Comparison of ENCODE assay signal across 13 cellular contexts in genomic region chr2:189933911-189934399, GRCh38.
DNase-seq lines count a peak whose midpoint lies in the region; ATAC-seq and TF ChIP-seq lines count a peak whose summit lies in the region.
"Had no signal": no experiment of that assay in that cellular context is flagged by ENCODE, and none has a peak within 500 bp of the region (broad histone marks: within the 10 kb centered on the region; RNA-seq: fewer than 3 reads in every experiment).

No MANE protein-coding gene starts in this region.

- no peaks in the 10 kb centered on the region; the same call in 1 of the 2 replicates for H3K9me2 ChIP-seq in GM23248 (ENCODE audit: insufficient read depth)

- in situ Hi-C loops in GM23248 (cut with MboI), result no loop called here

- H3K27ac ChIP-seq in GM23248 (peak overlapping the region; percentile 61), SJSA1 (peak overlapping the region; percentile 94), stomach (no peak overlapping the region), right cardiac atrium (ENCODE audit: low read length) (no peak overlapping the region)

- no peak for TF ChIP-seq POLR2A in stomach (IDR thresholded peaks at IDR 0.05)

- no peaks in the 10 kb centered on the region for H3K79me2 ChIP-seq in GM23248 (ENCODE audit: insufficient read depth)

- H3K4me3 ChIP-seq in GM23248 (0 out of 2 replicates have a peak overlapping the region, but pooled peaks have one; percentile 0), SJSA1 (no peak overlapping the region), fibroblast of mammary gland (ENCODE audit: control insufficient read depth, low read depth, low read length) (no peak overlapping the region), skeletal muscle satellite cell (ENCODE audit: low read length) (no peak overlapping the region), stomach (no peak overlapping the region), right cardiac atrium (ENCODE audit: low read length) (no peak overlapping the region)

- no peak overlapping the region for H2AFZ ChIP-seq in GM23248

- ATAC-seq in GM21526 (IDR thresholded peaks at IDR 0.05; ENCODE audit: low FRiP score, unreplicated experiment) (no peak), right cardiac atrium (no peak), HG02870 (IDR thresholded peaks at IDR 0.05; ENCODE audit: unreplicated experiment) (no peak)

- no peak for TF ChIP-seq CTCF in fibroblast of mammary gland (conservative IDR thresholded peaks at IDR 0.05; ENCODE audit: control insufficient read depth, insufficient read depth, low read depth, low read length)
- TF ChIP-seq CTCF in stomach (IDR thresholded peaks at IDR 0.05), result no peak

- H3K27me3 ChIP-seq in GM23248 (replicated peaks; ENCODE audit: insufficient read depth) (no peaks in the 10 kb centered on the region), SJSA1 (replicated peaks) (no peaks in the 10 kb centered on the region), skeletal muscle satellite cell (ENCODE audit: control insufficient read depth, insufficient read depth, low read length) (no peaks in the 10 kb centered on the region), stomach (no peaks in the 10 kb centered on the region), right cardiac atrium (ENCODE audit: control insufficient read depth, insufficient read depth) (no peaks in the 10 kb centered on the region)

- H3K4me2 ChIP-seq in GM23248 (ENCODE audit: unreplicated experiment), result peak overlapping the region; percentile 71
- peak overlapping the region; percentile 56 for H3K4me2 ChIP-seq in skeletal muscle satellite cell (ENCODE audit: low read length)

- intact Hi-C loops in stomach (cut with DNase I; ENCODE audit: low total_unique reads), result no loop called here
- intact Hi-C loops in right cardiac atrium (cut with DNase I), result no loop called here

- peaks cover 17% of the 10 kb centered on the region for H3F3A ChIP-seq in GM23248 (ENCODE audit: insufficient read depth)

- peak; percentile 88 for DNase-seq in GM23248
- peak in 1 of 2 experiments; percentile 91 for DNase-seq in SJSA1 (ENCODE audit: low read depth in 1 of 2, low spot score in 2 of 2)
- peak; percentile 76 for DNase-seq in fibroblast of mammary gland (ENCODE audit: low read depth)
- DNase-seq in stomach, result no peak
- no peak for DNase-seq in right cardiac atrium
- DNase-seq: DMS53; hypothalamus; NCI-H1105 treated with DMSO at 0.1 percent for 48 hours; posterior cingulate gyrus; stimulated activated CD4-positive, alpha-beta T cell treated with anti-CD3 and anti-CD28 coated beads, Interleukin-4, amount 100 ng/mL, for 24 hours had no signal

- H3K36me3 ChIP-seq in GM23248 (ENCODE audit: low read depth), result no peaks in the 10 kb centered on the region
- no peaks in the 10 kb centered on the region for H3K36me3 ChIP-seq in SJSA1
- H3K36me3 ChIP-seq in skeletal muscle satellite cell (ENCODE audit: insufficient read depth, low read length), result no peaks in the 10 kb centered on the region
- no peaks in the 10 kb centered on the region for H3K36me3 ChIP-seq in stomach

- 0% methylated on average over 1 of the region's 1 CpG for WGBS in GM23248 (ENCODE audit: low coverage in 1 of 2, low lambda C conversion rate in 2 of 2, missing lambda C conversion rate in 2 of 2), 2 experiments
- WGBS in stomach, 5 donors, result 80 to 95% (median 90%) methylated on average over 1 of the region's 1 CpG
- 62% methylated on average over 1 of the region's 1 CpG for WGBS in right cardiac atrium

- TF ChIP-seq EP300 in stomach (IDR thresholded peaks at IDR 0.05), result no peak

- no peaks in the 10 kb centered on the region for H4K20me1 ChIP-seq in GM23248 (ENCODE audit: insufficient read depth)

- H3K4me1 ChIP-seq in GM23248 (ENCODE audit: insufficient read depth) (peaks cover 50% of the 10 kb centered on the region), SJSA1 (replicated peaks) (peaks cover 26% of the 10 kb centered on the region), skeletal muscle satellite cell (ENCODE audit: control insufficient read depth, insufficient read depth, low read length) (peaks cover 30% of the 10 kb centered on the region), stomach (no peaks in the 10 kb centered on the region), right cardiac atrium (ENCODE audit: control insufficient read depth, insufficient read depth, low read length) (no peaks in the 10 kb centered on the region)

- no peaks in the 10 kb centered on the region for H3K9me3 ChIP-seq in GM23248 (ENCODE audit: low read depth)
- no peaks in the 10 kb centered on the region for H3K9me3 ChIP-seq in SJSA1 (replicated peaks)
- H3K9me3 ChIP-seq in skeletal muscle satellite cell (replicated peaks; ENCODE audit: low read length), result no peaks in the 10 kb centered on the region
- peaks cover 0 to 18% (median under 1%) of the 10 kb centered on the region in 4 donors for H3K9me3 ChIP-seq in stomach
- H3K9me3 ChIP-seq in right cardiac atrium (ENCODE audit: control insufficient read depth, low read length), result peaks cover under 1% of the 10 kb centered on the region

- no peak overlapping the region for H3K9ac ChIP-seq in GM23248
- H3K9ac ChIP-seq in skeletal muscle satellite cell (ENCODE audit: low read depth, low read length), result peak overlapping the region; percentile 73

Comparison
In these comparisons a context has a peak if more than half of its experiments do, and no peak if none do; other contexts are left out.
1. DNase-seq: peak in GM23248 (single experiment) and fibroblast of mammary gland (single experiment); none in stomach (single experiment) and right cardiac atrium (0 of 3).
2. H3K27ac ChIP-seq: peak in GM23248 (single experiment) and SJSA1 (single experiment); none in stomach (0 of 5) and right cardiac atrium (single experiment).